11 cellular contexts compared by ENCODE assay signal in genomic region chr1:52659356-52659755, GRCh38. TPM values are rescaled to one million over a fixed set of nuclear protein-coding genes. Genes with fewer than 3 reads are reported as not detected.
DNase-seq lines count a peak whose midpoint lies in the region; ATAC-seq, FAIRE-seq and TF ChIP-seq lines count a peak whose summit lies in the region.
"Had no signal": no experiment of that assay in that cellular context is flagged by ENCODE, and none has a peak within 500 bp of the region (broad histone marks: within the 10 kb centered on the region; RNA-seq: fewer than 3 reads in every experiment).

No MANE protein-coding gene starts in this region.

- no peak for TF ChIP-seq CTCF in Peyer's patch (IDR thresholded peaks at IDR 0.05)

- H3K9me3 Mint-ChIP-seq in activated T-cell treated with anti-CD3 and anti-CD28 coated beads, Interleukin-2, amount 50 U/mL, for 72 hours: peaks cover 0 to 1% of the 10 kb centered on the region in 2 donors

- H3K36me3 ChIP-seq in Peyer's patch: no peaks in the 10 kb centered on the region
- H3K36me3 ChIP-seq: gastroesophageal sphincter had no signal

- no peak for FAIRE-seq in HTR-8/SVneo (lab: Jason Lieb, UNC)

- H3K27ac ChIP-seq in Peyer's patch: no peak overlapping the region
- H3K27ac ChIP-seq: gastroesophageal sphincter had no signal

- no peak overlapping the region for H3K4me3 ChIP-seq in Peyer's patch
- H3K4me3 ChIP-seq: gastroesophageal sphincter had no signal

- no peaks in the 10 kb centered on the region for H3K4me1 ChIP-seq in Peyer's patch
- H3K4me1 ChIP-seq: gastroesophageal sphincter had no signal

- H3K4me3 Mint-ChIP-seq in activated T-cell treated with anti-CD3 and anti-CD28 coated beads, Interleukin-2, amount 50 U/mL, for 72 hours: peak overlapping the region; percentile 71

- DNase-seq in activated CD4-positive, alpha-beta T cell treated with anti-CD3 and anti-CD28 coated beads for 48 hours: peak; percentile 60
- DNase-seq in activated CD4-positive, alpha-beta T cell treated with anti-CD3 and anti-CD28 coated beads, Interleukin-2, amount 50 U/mL, for 4 hours: no peak
- DNase-seq in activated T-cell treated with anti-CD3 and anti-CD28 coated beads, Interleukin-2, amount 50 U/mL, for 72 hours: peak; percentile 65 to 67
- peak; percentile 53 for DNase-seq in stimulated activated CD4-positive, alpha-beta T cell treated with anti-CD3 and anti-CD28 coated beads, Interleukin-1b, Interleukin-23, amount 100 ng/mL, for 48 hours
- no peak for DNase-seq in midbrain (lab: John Stamatoyannopoulos, UW)
- no peak for DNase-seq in HTR-8/SVneo (ENCODE audit: insufficient read length, low spot score)
- no peak for DNase-seq in Peyer's patch
- DNase-seq: ACHN, RPMI8226 had no signal

- no peak for TF ChIP-seq POLR2A in Peyer's patch (IDR thresholded peaks at IDR 0.05)

- ATAC-seq in HG03095 (IDR thresholded peaks at IDR 0.05; ENCODE audit: unreplicated experiment): peak; percentile 82
- ATAC-seq in activated T-cell treated with anti-CD3 and anti-CD28 coated beads, Interleukin-2, amount 50 U/mL, for 72 hours (replicated peaks in 1 of 2): peak; percentile 83 to 85
- ATAC-seq: gastroesophageal sphincter had no signal

- peaks cover 0 to 2% of the 10 kb centered on the region in 2 donors for H3K36me3 Mint-ChIP-seq in activated T-cell treated with anti-CD3 and anti-CD28 coated beads, Interleukin-2, amount 50 U/mL, for 72 hours (ENCODE audit: insufficient read depth in 2 of 2)

- H3K27me3 Mint-ChIP-seq in activated T-cell treated with anti-CD3 and anti-CD28 coated beads, Interleukin-2, amount 50 U/mL, for 72 hours (ENCODE audit: low read depth): no peaks in the 10 kb centered on the region

- H3K27me3 ChIP-seq in Peyer's patch: no peaks in the 10 kb centered on the region
- H3K27me3 ChIP-seq: gastroesophageal sphincter had no signal

- no peaks in the 10 kb centered on the region for H3K9me3 ChIP-seq in Peyer's patch
- H3K9me3 ChIP-seq: gastroesophageal sphincter had no signal

- H3K4me1 Mint-ChIP-seq in activated T-cell treated with anti-CD3 and anti-CD28 coated beads, Interleukin-2, amount 50 U/mL, for 72 hours (ENCODE audit: low read depth): peaks cover 45% of the 10 kb centered on the region

- H3K27ac Mint-ChIP-seq in activated T-cell treated with anti-CD3 and anti-CD28 coated beads, Interleukin-2, amount 50 U/mL, for 72 hours: peak overlapping the region; percentile 99

RNA-seq across cellular contexts. Expression of gene SHISAL2A, which starts 26.4 kb away (rescaled TPM):
- total RNA-seq in activated T-cell treated with anti-CD3 and anti-CD28 coated beads, Interleukin-2, amount 50 U/mL, for 72 hours: 1 to 10 TPM; 9.0 to 9.2 TPM
- 1 to 10 TPM in 2 of 4 donors, under 1 TPM in 1, not detected in 1; 0.88 to 7.4 (median 1.7) TPM for total RNA-seq in Peyer's patch
- total RNA-seq: gastroesophageal sphincter had no signal

RNA-seq across cellular contexts. Expression of gene COA7, which starts 38.8 kb away (rescaled TPM):
- 10 to 100 TPM; 13.8 to 20.4 TPM for total RNA-seq in activated T-cell treated with anti-CD3 and anti-CD28 coated beads, Interleukin-2, amount 50 U/mL, for 72 hours
- total RNA-seq in Peyer's patch: 10 to 100 TPM in 1 of 4 donors, 1 to 10 TPM in 3; 5.9 to 17.0 (median 9.4) TPM

RNA-seq across cellular contexts. Expression of gene GPX7, which starts 57.2 kb away (rescaled TPM):
- 10 to 100 TPM; 26.3 to 27.6 TPM for total RNA-seq in activated T-cell treated with anti-CD3 and anti-CD28 coated beads, Interleukin-2, amount 50 U/mL, for 72 hours
- 1 to 10 TPM in 3 of 4 donors, not detected in 1; 1.4 to 6.2 (median 2.0) TPM for total RNA-seq in Peyer's patch

Comparison
In these comparisons a context has a peak if more than half of its experiments do, and no peak if none do; other contexts are left out.
1. DNase-seq: peak in activated CD4-positive, alpha-beta T cell treated with anti-CD3 and anti-CD28 coated beads for 48 hours (single experiment), activated T-cell treated with anti-CD3 and anti-CD28 coated beads, Interleukin-2, amount 50 U/mL, for 72 hours (2 of 2) and stimulated activated CD4-positive, alpha-beta T cell treated with anti-CD3 and anti-CD28 coated beads, Interleukin-1b, Interleukin-23, amount 100 ng/mL, for 48 hours (single experiment); none in activated CD4-positive, alpha-beta T cell treated with anti-CD3 and anti-CD28 coated beads, Interleukin-2, amount 50 U/mL, for 4 hours (0 of 2), midbrain (single experiment), HTR-8/SVneo (single experiment) and Peyer's patch (0 of 3).